9 cellular contexts compared by ENCODE assay signal in the genomic region with DNA sequence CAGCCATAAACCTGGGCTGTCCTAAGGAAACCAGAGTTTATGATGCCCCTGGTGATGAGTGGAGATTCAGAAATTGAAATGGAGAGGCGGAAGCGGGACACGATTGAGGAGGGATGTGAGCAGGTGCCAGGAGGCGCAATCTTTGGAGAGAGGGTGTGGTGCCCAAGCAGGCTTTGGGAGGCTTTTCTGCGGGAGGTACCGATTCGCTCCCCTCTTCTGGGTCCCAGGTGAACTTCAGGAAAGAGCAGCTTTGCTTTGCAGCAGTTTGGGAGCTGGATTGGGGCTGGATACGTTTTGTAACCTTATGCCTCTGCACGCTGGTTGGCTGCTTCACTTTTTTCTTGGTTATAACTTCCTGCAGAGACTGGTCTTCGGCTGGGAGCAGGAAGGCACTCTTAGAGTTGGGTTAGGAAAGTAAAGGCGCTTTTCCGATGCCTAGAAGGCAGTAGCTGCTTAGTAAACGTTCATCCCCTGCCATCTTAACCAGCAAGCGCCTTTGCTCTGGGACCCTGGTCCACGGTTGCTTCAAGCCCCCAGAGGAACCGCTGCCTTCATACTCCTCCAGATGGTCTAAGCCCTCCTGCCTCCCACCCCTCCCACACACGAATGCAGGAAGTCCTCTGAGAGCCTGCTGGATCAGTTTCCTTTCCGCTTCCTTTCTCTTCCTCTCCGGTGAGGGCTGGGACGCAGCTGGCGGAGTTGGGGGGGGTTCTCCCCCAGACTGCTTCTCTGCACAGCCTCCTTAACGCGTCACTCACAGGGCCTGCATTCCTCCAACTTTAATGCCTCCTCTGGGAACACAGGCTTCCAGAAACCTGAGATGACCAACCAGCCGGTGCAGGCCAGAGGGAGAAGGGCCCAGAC. TPM values are rescaled to one million over a fixed set of nuclear protein-coding genes. Genes with fewer than 3 reads are reported as not detected.
A peak's percentile ranks its signal among the peaks of the same experiment; 100 is the strongest.
DNase-seq lines count a peak whose midpoint lies in the region; ATAC-seq and TF ChIP-seq lines count a peak whose summit lies in the region.
"Had no signal": no experiment of that assay in that cellular context is flagged by ENCODE, and none has a peak within 500 bp of the region (broad histone marks: within the 10 kb centered on the region; RNA-seq: fewer than 3 reads in every experiment).

No MANE protein-coding gene starts in this region.

- no peaks in the 10 kb centered on the region for H3K9me3 Mint-ChIP-seq in activated CD4-positive, alpha-beta memory T cell treated with anti-CD3 and anti-CD28 coated beads, Interleukin-2, amount 10 ng/mL, durations not matched to agents 7 days and 5 days
- H3K9me3 Mint-ChIP-seq: immature natural killer cell had no signal

- TF ChIP-seq POLR2A in gastrocnemius medialis (IDR thresholded peaks at IDR 0.05) (no peak), thyroid gland (IDR thresholded peaks at IDR 0.05) (no peak)

- 48% methylated on average over 24 of the region's 24 CpGs for WGBS in hepatocyte (ENCODE audit: low lambda C conversion rate, missing lambda C conversion rate)
- 31 to 33% methylated on average over 24 of the region's 24 CpGs for WGBS in thyroid gland, 2 donors

- CTCF ChIA-PET in activated CD4-positive, alpha-beta memory T cell treated with anti-CD3 and anti-CD28 coated beads, Interleukin-2, amount 10 ng/mL, durations not matched to agents 7 days and 5 days (lab: Charles Lee), result interaction anchor here (0.6 kb wide), 1 partner anchor 1300 kb away, joined by 3 read pairs; no protein-coding TSS in a partner anchor

- peaks cover 26% of the 10 kb centered on the region for H3K27me3 Mint-ChIP-seq in activated CD4-positive, alpha-beta memory T cell treated with anti-CD3 and anti-CD28 coated beads, Interleukin-2, amount 10 ng/mL, durations not matched to agents 7 days and 5 days

- no peaks in the 10 kb centered on the region for H3K9me3 ChIP-seq in hepatocyte (ENCODE audit: low read depth)
- no peaks in the 10 kb centered on the region for H3K9me3 ChIP-seq in gastrocnemius medialis
- H3K9me3 ChIP-seq in thyroid gland, result no peaks in the 10 kb centered on the region

- H3K4me3 Mint-ChIP-seq in activated CD4-positive, alpha-beta memory T cell treated with anti-CD3 and anti-CD28 coated beads, Interleukin-2, amount 10 ng/mL, durations not matched to agents 7 days and 5 days, result no peak overlapping the region
- H3K4me3 Mint-ChIP-seq: immature natural killer cell had no signal

- peak overlapping the region; percentile 59 for H2AFZ ChIP-seq in hepatocyte

- H3K36me3 Mint-ChIP-seq in activated CD4-positive, alpha-beta memory T cell treated with anti-CD3 and anti-CD28 coated beads, Interleukin-2, amount 10 ng/mL, durations not matched to agents 7 days and 5 days (ENCODE audit: low read depth), result no peaks in the 10 kb centered on the region
- H3K36me3 Mint-ChIP-seq: immature natural killer cell had no signal

- H4K20me1 ChIP-seq in hepatocyte (ENCODE audit: insufficient read depth, poor library complexity, severe bottlenecking), result no peaks in the 10 kb centered on the region

- ATAC-seq in gastrocnemius medialis (peak; percentile 46 to 48), GM21529 (IDR thresholded peaks at IDR 0.05; ENCODE audit: unreplicated experiment) (no peak), GM19397 (IDR thresholded peaks at IDR 0.05; ENCODE audit: unreplicated experiment) (no peak)

- H3K27ac ChIP-seq in hepatocyte, result peak overlapping the region; percentile 77
- no peak overlapping the region for H3K27ac ChIP-seq in gastrocnemius medialis
- no peak overlapping the region for H3K27ac ChIP-seq in thyroid gland

- TF ChIP-seq CTCF in hepatocyte (IDR thresholded peaks at IDR 0.05; ENCODE audit: poor library complexity) (no peak), gastrocnemius medialis (IDR thresholded peaks at IDR 0.05 in 4 of 5, conservative IDR thresholded peaks at IDR 0.05 in 1 of 5) (no peak), thyroid gland (IDR thresholded peaks at IDR 0.05) (no peak)

- no peaks in the 10 kb centered on the region for H3K4me1 ChIP-seq in hepatocyte (ENCODE audit: insufficient read depth)
- peaks cover 8 to 9% of the 10 kb centered on the region in 2 donors for H3K4me1 ChIP-seq in gastrocnemius medialis
- no peaks in the 10 kb centered on the region for H3K4me1 ChIP-seq in thyroid gland

- DNase-seq in hepatocyte (ENCODE audit: low spot score) (peak; percentile 44), gastrocnemius medialis (no peak), thyroid gland (no peak)
- DNase-seq in activated CD4-positive, alpha-beta memory T cell treated with anti-CD3 and anti-CD28 coated beads, Interleukin-2, amount 10 ng/mL, durations not matched to agents 7 days and 5 days, result no peak
- DNase-seq: immature natural killer cell had no signal

- in situ Hi-C loops in gastrocnemius medialis (cut with MboI; ENCODE audit: low sequenced_read_pairs in 4 of 4), result no loop called here

- no peaks in the 10 kb centered on the region for H3K9me2 ChIP-seq in hepatocyte (replicated peaks; ENCODE audit: insufficient read depth)

- H3K36me3 ChIP-seq in hepatocyte (replicated peaks; ENCODE audit: insufficient read depth, low read depth), result no peaks in the 10 kb centered on the region
- H3K36me3 ChIP-seq in gastrocnemius medialis, result no peaks in the 10 kb centered on the region
- H3K36me3 ChIP-seq in thyroid gland, result no peaks in the 10 kb centered on the region

- POLR2A ChIA-PET in activated CD4-positive, alpha-beta memory T cell treated with anti-CD3 and anti-CD28 coated beads, Interleukin-2, amount 10 ng/mL, durations not matched to agents 7 days and 5 days (lab: Charles Lee), result interaction anchor here (2.9 kb wide), 1 partner anchor 25 kb away, joined by 13 read pairs; no protein-coding TSS in a partner anchor

- peak overlapping the region; percentile 70 for H3K4me2 ChIP-seq in hepatocyte

- no peak overlapping the region for H3K27ac Mint-ChIP-seq in activated CD4-positive, alpha-beta memory T cell treated with anti-CD3 and anti-CD28 coated beads, Interleukin-2, amount 10 ng/mL, durations not matched to agents 7 days and 5 days

- H3K4me3 ChIP-seq in GM08714 (ENCODE audit: low read length), result peak overlapping the region; percentile 1; the same call in 1 of the 2 replicates
- H3K4me3 ChIP-seq in hepatocyte, result no peak overlapping the region
- H3K4me3 ChIP-seq in gastrocnemius medialis, result peak overlapping the region in 2 of 4 donors; percentile 31 to 38
- H3K4me3 ChIP-seq in thyroid gland (replicated peaks in 1 of 3), result no peak overlapping the region

- peaks cover 41% of the 10 kb centered on the region for H3K4me1 Mint-ChIP-seq in activated CD4-positive, alpha-beta memory T cell treated with anti-CD3 and anti-CD28 coated beads, Interleukin-2, amount 10 ng/mL, durations not matched to agents 7 days and 5 days

- intact Hi-C loops in gastrocnemius medialis (cut with DNase I; ENCODE audit: low total_unique reads), result no loop called here
- intact Hi-C loops in thyroid gland (cut with DNase I), result no loop called here

- H3K27me3 ChIP-seq in hepatocyte, result no peaks in the 10 kb centered on the region
- H3K27me3 ChIP-seq in gastrocnemius medialis, result no peaks in the 10 kb centered on the region
- no peaks in the 10 kb centered on the region for H3K27me3 ChIP-seq in thyroid gland

- H3K79me2 ChIP-seq in hepatocyte, result no peaks in the 10 kb centered on the region

TF ChIP-seq in PFSK-1, 5 proteins besides CTCF, POLR2A, EP300 and RAD21:
- TF ChIP-seq SIN3A (IDR thresholded peaks at IDR 0.05; ENCODE audit: borderline replicate concordance, insufficient read depth, low read length) (no peak), TAF1 (IDR thresholded peaks at IDR 0.05; ENCODE audit: borderline replicate concordance, insufficient read depth, low read length) (0 out of 2 replicates have a peak, but pooled peaks have one; percentile 29), FOXP2 (optimal IDR thresholded peaks at IDR 0.05; ENCODE audit: borderline replicate concordance, extremely low read depth, extremely low read length, insufficient read depth) (no peak), POLR2AphosphoS5 (IDR thresholded peaks at IDR 0.05; ENCODE audit: low read depth, low read length) (peak; percentile 56)
- TF ChIP-seq, protein P1, sequence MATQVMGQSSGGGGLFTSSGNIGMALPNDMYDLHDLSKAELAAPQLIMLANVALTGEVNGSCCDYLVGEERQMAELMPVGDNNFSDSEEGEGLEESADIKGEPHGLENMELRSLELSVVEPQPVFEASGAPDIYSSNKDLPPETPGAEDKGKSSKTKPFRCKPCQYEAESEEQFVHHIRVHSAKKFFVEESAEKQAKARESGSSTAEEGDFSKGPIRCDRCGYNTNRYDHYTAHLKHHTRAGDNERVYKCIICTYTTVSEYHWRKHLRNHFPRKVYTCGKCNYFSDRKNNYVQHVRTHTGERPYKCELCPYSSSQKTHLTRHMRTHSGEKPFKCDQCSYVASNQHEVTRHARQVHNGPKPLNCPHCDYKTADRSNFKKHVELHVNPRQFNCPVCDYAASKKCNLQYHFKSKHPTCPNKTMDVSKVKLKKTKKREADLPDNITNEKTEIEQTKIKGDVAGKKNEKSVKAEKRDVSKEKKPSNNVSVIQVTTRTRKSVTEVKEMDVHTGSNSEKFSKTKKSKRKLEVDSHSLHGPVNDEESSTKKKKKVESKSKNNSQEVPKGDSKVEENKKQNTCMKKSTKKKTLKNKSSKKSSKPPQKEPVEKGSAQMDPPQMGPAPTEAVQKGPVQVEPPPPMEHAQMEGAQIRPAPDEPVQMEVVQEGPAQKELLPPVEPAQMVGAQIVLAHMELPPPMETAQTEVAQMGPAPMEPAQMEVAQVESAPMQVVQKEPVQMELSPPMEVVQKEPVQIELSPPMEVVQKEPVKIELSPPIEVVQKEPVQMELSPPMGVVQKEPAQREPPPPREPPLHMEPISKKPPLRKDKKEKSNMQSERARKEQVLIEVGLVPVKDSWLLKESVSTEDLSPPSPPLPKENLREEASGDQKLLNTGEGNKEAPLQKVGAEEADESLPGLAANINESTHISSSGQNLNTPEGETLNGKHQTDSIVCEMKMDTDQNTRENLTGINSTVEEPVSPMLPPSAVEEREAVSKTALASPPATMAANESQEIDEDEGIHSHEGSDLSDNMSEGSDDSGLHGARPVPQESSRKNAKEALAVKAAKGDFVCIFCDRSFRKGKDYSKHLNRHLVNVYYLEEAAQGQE (IDR thresholded peaks at IDR 0.05; ENCODE audit: insufficient read depth in 1 of 2, low read depth in 2 of 2, low read length in 2 of 2), result no peak

RNA-seq across cellular contexts. Expression of a gene that starts 15.2 kb away (rescaled TPM):
- polyA plus RNA-seq in PFSK-1 (2012; ENCODE audit: insufficient read length, low read depth), result 53.1 TPM
- 33.5 and 35.7 TPM in 2 replicates for total RNA-seq in hepatocyte
- 41.6 and 44.7 TPM in 2 replicates for polyA plus RNA-seq in hepatocyte
- 10 to 100 TPM in 1 of 4 donors, 1 to 10 TPM in 3; 2.3 to 10.1 (median 3.5) TPM for total RNA-seq in gastrocnemius medialis
- 10 to 100 TPM; 10.7 to 12.8 (median 11.0) TPM for total RNA-seq in thyroid gland
- total RNA-seq in activated CD4-positive, alpha-beta memory T cell treated with anti-CD3 and anti-CD28 coated beads, Interleukin-2, amount 10 ng/mL, durations not matched to agents 7 days and 5 days, result 10 to 100 TPM; 16.9 to 18.9 TPM

Comparison
In these comparisons a context has a peak if more than half of its experiments do, and no peak if none do; other contexts are left out.
1. ATAC-seq: peak in gastrocnemius medialis (2 of 2); none in GM21529 (single experiment) and GM19397 (single experiment).